ENCODE assay signal across 11 cellular contexts in the genomic region with DNA sequence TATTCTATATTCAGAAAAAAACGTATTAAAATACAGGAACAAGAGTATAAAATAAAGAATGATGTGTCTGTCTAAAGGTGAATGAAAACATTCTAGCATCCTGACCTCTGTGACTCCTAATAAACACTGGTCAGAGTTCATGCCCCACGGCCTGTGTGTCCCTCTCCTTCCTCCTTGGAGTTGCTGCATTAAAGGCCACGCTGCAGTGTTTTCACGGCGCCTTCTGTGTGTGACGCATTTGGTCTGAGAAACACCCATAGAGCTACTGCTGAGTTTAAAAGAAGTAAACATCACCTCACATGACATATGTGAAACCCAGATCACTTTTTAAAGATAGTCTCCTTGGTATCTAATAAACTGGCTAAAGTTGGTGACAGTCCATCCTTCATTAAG.
"Had no signal": no experiment of that assay in that cellular context is flagged by ENCODE, and none has a peak within 500 bp of the region (broad histone marks: within the 10 kb centered on the region; RNA-seq: fewer than 3 reads in every experiment).

No MANE protein-coding gene starts in this region.

- H3K9me3 Mint-ChIP-seq: activated naive CD8-positive, alpha-beta T cell treated with anti-CD3 and anti-CD28 coated beads, Interleukin-2, amount 50 U/mL, for 24 hours; natural killer cell; stimulated activated naive CD8-positive, alpha-beta T cell treated with anti-CD3 and anti-CD28 coated beads, Interleukin-15, Interleukin-2, amounts not matched to agents 100 ng/mL and 50 ng/mL, for 24 hours had no signal

- H3K27me3 ChIP-seq: testis, vagina had no signal

- DNase-seq: activated CD4-positive, alpha-beta T cell treated with anti-CD3 and anti-CD28 coated beads for 4 hours; activated naive CD4-positive, alpha-beta T cell treated with Interleukin-2 at 50 U/mL for 16 hours; activated naive CD8-positive, alpha-beta T cell treated with anti-CD3 and anti-CD28 coated beads, Interleukin-2, amount 50 U/mL, for 24 hours; central memory CD4-positive, alpha-beta T cell; cortex of kidney; effector CD8-positive, alpha-beta T cell; natural killer cell; stimulated activated CD4-positive, alpha-beta T cell treated with anti-CD3 and anti-CD28 coated beads, Interleukin-4, amount 100 ng/mL, for 1 hour had no signal

- H3K4me3 ChIP-seq: testis, vagina had no signal

- H3K4me1 ChIP-seq: testis had no signal

- H3K36me3 Mint-ChIP-seq: natural killer cell had no signal

- H3K27ac ChIP-seq: testis had no signal

- H3K4me3 Mint-ChIP-seq: activated naive CD8-positive, alpha-beta T cell treated with anti-CD3 and anti-CD28 coated beads, Interleukin-2, amount 50 U/mL, for 24 hours; natural killer cell; stimulated activated naive CD8-positive, alpha-beta T cell treated with anti-CD3 and anti-CD28 coated beads, Interleukin-15, Interleukin-2, amounts not matched to agents 100 ng/mL and 50 ng/mL, for 24 hours had no signal

- H3K27me3 Mint-ChIP-seq: activated naive CD8-positive, alpha-beta T cell treated with anti-CD3 and anti-CD28 coated beads, Interleukin-2, amount 50 U/mL, for 24 hours had no signal

- H3K27ac Mint-ChIP-seq: activated naive CD8-positive, alpha-beta T cell treated with anti-CD3 and anti-CD28 coated beads, Interleukin-2, amount 50 U/mL, for 24 hours; stimulated activated naive CD8-positive, alpha-beta T cell treated with anti-CD3 and anti-CD28 coated beads, Interleukin-15, Interleukin-2, amounts not matched to agents 100 ng/mL and 50 ng/mL, for 24 hours had no signal

- H3K9me3 ChIP-seq: testis, vagina had no signal
